In genomic region chr22:40466976-40467375, GRCh38 we compare ENCODE assay signal across 30 cellular contexts.
"Had no signal": no experiment of that assay in that cellular context is flagged by ENCODE, and none has a peak within 500 bp of the region (broad histone marks: within the 10 kb centered on the region; RNA-seq: fewer than 3 reads in every experiment).

No MANE protein-coding gene starts in this region.

- H3K27me3 Mint-ChIP-seq: activated CD4-positive, alpha-beta T cell treated with anti-CD3 and anti-CD28 coated beads, Interleukin-2, amount 10 ng/mL, durations not matched to agents 24 days and 14 days; activated CD8-positive, alpha-beta T cell treated with anti-CD3 and anti-CD28 coated beads for 36 hours; activated naive CD4-positive, alpha-beta T cell treated with anti-CD3 and anti-CD28 coated beads, Interleukin-2, amount 10 ng/mL, durations not matched to agents 7 days and 5 days; activated naive CD8-positive, alpha-beta T cell; activated naive CD8-positive, alpha-beta T cell treated with anti-CD3 and anti-CD28 coated beads, Interleukin-2, amount 50 U/mL, for 24 hours; activated T-cell treated with anti-CD3 and anti-CD28 coated beads, Interleukin-2, amount 50 U/mL, for 24 hours; brain had no signal

- DNase-seq: activated CD4-positive, alpha-beta T cell treated with anti-CD3 and anti-CD28 coated beads, Interleukin-2, amount 10 ng/mL, durations not matched to agents 24 days and 14 days; activated CD4-positive, alpha-beta T cell treated with anti-CD3 and anti-CD28 coated beads, Interleukin-2, amount 50 U/mL, for 4 hours; activated CD8-positive, alpha-beta T cell treated with anti-CD3 and anti-CD28 coated beads for 36 hours; activated effector memory CD4-positive, alpha-beta T cell treated with Interleukin-2 at 50 U/mL for 16 hours; activated naive CD4-positive, alpha-beta T cell treated with anti-CD3 and anti-CD28 coated beads, Interleukin-2, amount 10 ng/mL, durations not matched to agents 7 days and 5 days; activated naive CD8-positive, alpha-beta T cell treated with anti-CD3 and anti-CD28 coated beads, Interleukin-2, amount 50 U/mL, for 24 hours; activated T-cell treated with anti-CD3 and anti-CD28 coated beads, Interleukin-2, amount 50 U/mL, for 24 hours; anterior cingulate cortex; central memory CD4-positive, alpha-beta T cell; KG1; MM.1S; MV-4-11; NCI-H1092; NCI-H1436 treated with DMSO at 0.1 percent for 48 hours; NCI-H2029; NCI-H345; NCI-H526; NCI-H748 treated with DMSO at 0.1 percent for 48 hours; NK-92 treated with Interleukin-12 subunit alpha and Interleukin-12 subunit beta, amount 100 ng/mL, for 24 hours; PC-3; Peyer's patch; RPMI8226; SHP77 treated with DMSO at 0.1 percent for 48 hours; T-helper 1 cell had no signal

- H3K4me3 ChIP-seq: Peyer's patch had no signal

- H3K27ac Mint-ChIP-seq: activated CD4-positive, alpha-beta T cell treated with anti-CD3 and anti-CD28 coated beads, Interleukin-2, amount 10 ng/mL, durations not matched to agents 24 days and 14 days; activated CD8-positive, alpha-beta T cell treated with anti-CD3 and anti-CD28 coated beads for 36 hours; activated naive CD4-positive, alpha-beta T cell treated with anti-CD3 and anti-CD28 coated beads, Interleukin-2, amount 10 ng/mL, durations not matched to agents 7 days and 5 days; activated naive CD8-positive, alpha-beta T cell treated with anti-CD3 and anti-CD28 coated beads, Interleukin-2, amount 50 U/mL, for 24 hours; T-helper 2 cell treated with Interferon-gamma antibody and Interleukin-4, amounts not matched to agents 5 μg/mL and 100 μg/mL, for 36 hours had no signal

- H3K9me3 Mint-ChIP-seq: activated CD4-positive, alpha-beta T cell treated with anti-CD3 and anti-CD28 coated beads, Interleukin-2, amount 10 ng/mL, durations not matched to agents 24 days and 14 days; activated CD8-positive, alpha-beta T cell treated with anti-CD3 and anti-CD28 coated beads for 36 hours; activated naive CD4-positive, alpha-beta T cell treated with anti-CD3 and anti-CD28 coated beads, Interleukin-2, amount 10 ng/mL, durations not matched to agents 7 days and 5 days; activated naive CD8-positive, alpha-beta T cell treated with anti-CD3 and anti-CD28 coated beads, Interleukin-2, amount 50 U/mL, for 24 hours; activated T-cell treated with anti-CD3 and anti-CD28 coated beads, Interleukin-2, amount 50 U/mL, for 24 hours; brain; T-helper 2 cell treated with Interferon-gamma antibody and Interleukin-4, amounts not matched to agents 5 μg/mL and 100 μg/mL, for 36 hours had no signal

- H3K27me3 ChIP-seq: Peyer's patch had no signal

- H3K36me3 ChIP-seq: Peyer's patch had no signal

- H3K27ac ChIP-seq: Peyer's patch had no signal

- FAIRE-seq: bronchial epithelial cell, colon, TTC549 had no signal

- H3K4me3 Mint-ChIP-seq: activated CD4-positive, alpha-beta T cell treated with anti-CD3 and anti-CD28 coated beads, Interleukin-2, amount 10 ng/mL, durations not matched to agents 24 days and 14 days; activated CD8-positive, alpha-beta T cell treated with anti-CD3 and anti-CD28 coated beads for 36 hours; activated naive CD4-positive, alpha-beta T cell treated with anti-CD3 and anti-CD28 coated beads, Interleukin-2, amount 10 ng/mL, durations not matched to agents 7 days and 5 days; activated naive CD8-positive, alpha-beta T cell; activated naive CD8-positive, alpha-beta T cell treated with anti-CD3 and anti-CD28 coated beads, Interleukin-2, amount 50 U/mL, for 24 hours; activated T-cell treated with anti-CD3 and anti-CD28 coated beads, Interleukin-2, amount 50 U/mL, for 24 hours; T-helper 2 cell treated with Interferon-gamma antibody and Interleukin-4, amounts not matched to agents 5 μg/mL and 100 μg/mL, for 36 hours had no signal

- H3K9me3 ChIP-seq: Peyer's patch had no signal

- ATAC-seq: activated CD8-positive, alpha-beta T cell treated with anti-CD3 and anti-CD28 coated beads for 36 hours; activated naive CD8-positive, alpha-beta T cell treated with anti-CD3 and anti-CD28 coated beads, Interleukin-2, amount 50 U/mL, for 24 hours; PC-3 had no signal
